Comparison of ENCODE assay signal across 1 cellular context in genomic region chr1:1274931-1275431, GRCh38.
TF ChIP-seq lines count a peak whose summit lies in the region.

No MANE protein-coding gene starts in this region.

TF ChIP-seq in neural cell, 6 proteins besides CTCF, POLR2A, EP300 and RAD21 (continued from another document):
- no peak for TF ChIP-seq REST (IDR thresholded peaks at IDR 0.05; ENCODE audit: borderline replicate concordance)
